1 cellular context compared by ENCODE assay signal in the genomic region with DNA sequence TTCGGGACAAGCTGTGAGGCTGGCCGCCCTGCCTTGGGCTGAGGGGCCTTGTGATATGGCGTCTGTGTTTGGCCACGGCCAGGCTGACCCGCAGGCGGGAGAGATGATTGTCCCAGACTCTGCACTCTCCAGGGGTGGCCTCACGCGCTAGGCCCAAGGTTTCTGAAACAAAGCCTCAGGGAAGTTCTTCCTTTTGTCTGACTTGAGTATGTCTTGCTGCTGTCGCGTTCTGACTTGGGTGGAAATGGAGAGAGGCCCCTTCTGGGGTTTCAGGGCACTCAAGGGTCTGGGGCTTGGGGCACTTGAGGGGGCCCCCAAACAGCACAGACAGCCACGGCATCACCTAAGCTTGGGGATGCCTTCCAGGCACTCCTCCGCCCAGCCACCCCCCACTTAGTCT.
TF ChIP-seq lines count a peak whose summit lies in the region.

No MANE protein-coding gene starts in this region.

TF ChIP-seq in HepG2, 621 proteins besides CTCF, POLR2A, EP300 and RAD21:
- TF ChIP-seq TARDBP (CRISPR knock-in tag; IDR thresholded peaks at IDR 0.05) (no peak), CENPX (CRISPR knock-in tag; IDR thresholded peaks at IDR 0.05) (no peak), ZNF12 (CRISPR knock-in tag; IDR thresholded peaks at IDR 0.05) (no peak), POGZ (CRISPR knock-in tag; IDR thresholded peaks at IDR 0.05) (no peak)
TF ChIP-seq in HepG2: peak in this region for 0.
